ENCODE assay signal across 8 cellular contexts in genomic region chr17:31487648-31488263, GRCh38.
DNase-seq lines count a peak whose midpoint lies in the region; ATAC-seq and TF ChIP-seq lines count a peak whose summit lies in the region.

No MANE protein-coding gene starts in this region.

- peak; percentile 94 for ATAC-seq in HCT116
- ATAC-seq in heart left ventricle, result peak; percentile 76 to 90 (median 88)

- H3K9me2 ChIP-seq in HCT116 (ENCODE audit: insufficient read depth), result no peaks in the 10 kb centered on the region

- TF ChIP-seq EP300 in tibial nerve (IDR thresholded peaks at IDR 0.05), result peak in 1 of 2 donors; percentile 27

- peak overlapping the region; percentile 98 for H2AFZ ChIP-seq in HCT116 (ENCODE audit: low read depth, low read length, poor library complexity, severe bottlenecking)

- intact Hi-C loops in HCT116 (cut with micrococcal nuclease), result no loop called here
- intact Hi-C loops in heart left ventricle (cut with DNase I), result no loop called here

- no peaks in the 10 kb centered on the region for H3K9me3 Mint-ChIP-seq in activated naive CD4-positive, alpha-beta T cell treated with anti-CD3 and anti-CD28 coated beads, Interleukin-2, amount 50 U/mL, for 24 hours

- H3K4me1 Mint-ChIP-seq in activated naive CD4-positive, alpha-beta T cell treated with anti-CD3 and anti-CD28 coated beads, Interleukin-2, amount 50 U/mL, for 24 hours, result peaks cover 49% of the 10 kb centered on the region

- H3K27me3 Mint-ChIP-seq in activated naive CD4-positive, alpha-beta T cell treated with anti-CD3 and anti-CD28 coated beads, Interleukin-2, amount 50 U/mL, for 24 hours, result no peaks in the 10 kb centered on the region

- H3K9me3 ChIP-seq in HCT116 (ENCODE audit: control insufficient read depth in 1 of 2, insufficient read depth in 1 of 2, low read depth in 1 of 2, low read length in 2 of 2) (no peaks in the 10 kb centered on the region), heart left ventricle (no peaks in the 10 kb centered on the region), tibial nerve (no peaks in the 10 kb centered on the region)

- H3K27me3 ChIP-seq in HCT116 (ENCODE audit: insufficient read depth, low read length), result no peaks in the 10 kb centered on the region
- H3K27me3 ChIP-seq in heart left ventricle, result peaks cover 0 to 19% (median 6%) of the 10 kb centered on the region in 9 donors
- H3K27me3 ChIP-seq in tibial nerve, result peaks cover 0 to 11% of the 10 kb centered on the region in 2 donors

- TF ChIP-seq RAD21 in HCT116 (IDR thresholded peaks at IDR 0.05; ENCODE audit: low read depth), result no peak

- H3K27ac ChIP-seq in HCT116 (ENCODE audit: low read depth, low read length), result peak overlapping the region; percentile 64
- H3K27ac ChIP-seq in heart left ventricle, result peak overlapping the region in 8 of 12 donors; percentile 8 to 76 (median 62)
- peak overlapping the region in 3 of 4 donors; percentile 81 to 89 (median 85) for H3K27ac ChIP-seq in tibial nerve

- H3K27ac Mint-ChIP-seq in activated naive CD4-positive, alpha-beta T cell treated with anti-CD3 and anti-CD28 coated beads, Interleukin-2, amount 50 U/mL, for 24 hours, result peak overlapping the region; percentile 71

- peaks cover 3% of the 10 kb centered on the region; the same call in 1 of the 2 replicates for H3K79me2 ChIP-seq in HCT116 (ENCODE audit: insufficient read depth, low read length)

- H3K36me3 ChIP-seq in HCT116 (ENCODE audit: control insufficient read depth in 1 of 2, insufficient read depth in 2 of 2, low read length in 2 of 2) (no peaks in the 10 kb centered on the region), heart left ventricle (no peaks in the 10 kb centered on the region), tibial nerve (no peaks in the 10 kb centered on the region)

- TF ChIP-seq POLR2A in HCT116 (IDR thresholded peaks at IDR 0.05; ENCODE audit: borderline replicate concordance, extremely low read depth, insufficient read depth, insufficient read length), result peak; percentile 74
- TF ChIP-seq POLR2A in heart left ventricle (IDR thresholded peaks at IDR 0.05), result peak; percentile 27 to 63
- peak in 1 of 2 donors; percentile 39 for TF ChIP-seq POLR2A in tibial nerve (IDR thresholded peaks at IDR 0.05)

- H4K20me1 ChIP-seq in HCT116 (ENCODE audit: insufficient read depth), result no peaks in the 10 kb centered on the region

- peak overlapping the region; percentile 85 for H3K9ac ChIP-seq in HCT116 (ENCODE audit: low read length)

- peaks cover 23 to 34% of the 10 kb centered on the region in 2 experiments for H3K4me1 ChIP-seq in HCT116 (ENCODE audit: control insufficient read depth in 1 of 2, insufficient read depth in 2 of 2, low read length in 2 of 2)
- peaks cover 0 to 53% (median 14%) of the 10 kb centered on the region in 12 donors for H3K4me1 ChIP-seq in heart left ventricle
- peaks cover 0 to 30% (median 20%) of the 10 kb centered on the region in 4 donors for H3K4me1 ChIP-seq in tibial nerve

- POLR2A ChIA-PET in HCT116 (lab: Charles Lee), result interaction anchor here (0.6 to 2.0 kb wide), 7 partner anchors 9 to 72 kb away, joined by 3 to 11 read pairs (median 5); no protein-coding TSS in a partner anchor

- H3K4me3 ChIP-seq in HCT116 (replicated peaks in 1 of 2; ENCODE audit: low read depth in 1 of 2, low read length in 2 of 2) (peak overlapping the region; percentile 66 to 85), heart left ventricle (peak overlapping the region; percentile 19 to 76 (median 57)), tibial nerve (peak overlapping the region; percentile 39 to 76 (median 57))

- CTCF ChIA-PET in HCT116 (lab: Charles Lee), result interaction anchor here (0.6 to 1.5 kb wide), 5 partner anchors 12 to 355 kb away, joined by 3 to 6 read pairs (median 4); no protein-coding TSS in a partner anchor

- BruUV-seq in HCT116 (replicated peaks; lab: Mats Ljungman, UMichigan), result no TSS peak

- WGBS in heart left ventricle, 4 donors, result 0 to 5% (median 1%) methylated on average over 4 to 83 of the region's 83 CpGs
- WGBS in tibial nerve, 2 donors, result 0 to 7% methylated on average over 6 to 8 of the region's 83 CpGs

- TF ChIP-seq CTCF in HCT116 (IDR thresholded peaks at IDR 0.05 in 2 of 3, conservative IDR thresholded peaks at IDR 0.05 in 1 of 3; ENCODE audit: borderline replicate concordance in 1 of 3, insufficient read depth in 1 of 3, low read depth in 2 of 3, low read length in 2 of 3) (0 out of 6 replicates have a peak, but pooled peaks of 1 of the 3 experiments have one; percentile 7), heart left ventricle (IDR thresholded peaks at IDR 0.05) (no peak), tibial nerve (IDR thresholded peaks at IDR 0.05) (no peak)

- peak overlapping the region; percentile 88 for H3K4me3 Mint-ChIP-seq in activated naive CD4-positive, alpha-beta T cell treated with anti-CD3 and anti-CD28 coated beads, Interleukin-2, amount 50 U/mL, for 24 hours

- no peaks in the 10 kb centered on the region for H3K36me3 Mint-ChIP-seq in activated naive CD4-positive, alpha-beta T cell treated with anti-CD3 and anti-CD28 coated beads, Interleukin-2, amount 50 U/mL, for 24 hours

- peak overlapping the region; percentile 100 for H3K4me2 ChIP-seq in HCT116 (ENCODE audit: low read length)

- peak; percentile 54 for DNase-seq in EL
- peak; percentile 87 for DNase-seq in HCT116 (ENCODE audit: low read depth, low spot score)
- peak; percentile 60 for DNase-seq in MV-4-11 (lab: John Stamatoyannopoulos, UW)
- DNase-seq in SK-N-DZ (ENCODE audit: low spot score), result peak; percentile 78
- peak; percentile 81 to 92 (median 86) for DNase-seq in heart left ventricle
- peak; percentile 89 for DNase-seq in pons (ENCODE audit: low spot score)
- peak; percentile 51 to 54 for DNase-seq in tibial nerve (ENCODE audit: low spot score in 2 of 2)

- RAD21 ChIA-PET in HCT116 (lab: Charles Lee; ENCODE audit: low non-redundant PET in 1 of 2, low total read pairs in 2 of 2, uncharacterized antibody in 2 of 2, unreplicated experiment in 2 of 2), result interaction anchor here in 1 of 2 experiments (0.6 to 0.7 kb wide), 2 partner anchors 30 to 82 kb away, joined by 3 to 4 read pairs; no protein-coding TSS in a partner anchor

TF ChIP-seq in HCT116, 20 proteins besides CTCF, POLR2A, EP300 and RAD21:
- TF ChIP-seq SP1 (IDR thresholded peaks at IDR 0.05; ENCODE audit: low read depth) (peak; percentile 50), POLR2AphosphoS5 (IDR thresholded peaks at IDR 0.05; ENCODE audit: low read depth, low read length) (peak; percentile 94), MAX (IDR thresholded peaks at IDR 0.05) (peak; percentile 57), REST (IDR thresholded peaks at IDR 0.05; ENCODE audit: low read depth) (no peak), EGR1 (IDR thresholded peaks at IDR 0.05; ENCODE audit: low read depth) (peak; percentile 71), ELF1 (IDR thresholded peaks at IDR 0.05; ENCODE audit: borderline replicate concordance, low read depth) (no peak), SIN3A (IDR thresholded peaks at IDR 0.05; ENCODE audit: low read depth) (peak; percentile 56; the same call in 1 of the 2 replicates), YY1 (IDR thresholded peaks at IDR 0.05; ENCODE audit: extremely low read depth, insufficient replicate concordance, low read depth, low read length) (peak; percentile 40)

Comparison
In these comparisons a context has a peak if more than half of its experiments do, and no peak if none do; other contexts are left out.
1. Peak in every context shown above with its lines: DNase-seq, ATAC-seq, H3K4me3 ChIP-seq and H3K27ac ChIP-seq.